33 cellular contexts compared by ENCODE assay signal in genomic region chr19:51081476-51081875, GRCh38. TPM values are rescaled to one million over a fixed set of nuclear protein-coding genes. Genes with fewer than 3 reads are reported as not detected.
A peak's percentile ranks its signal among the peaks of the same experiment; 100 is the strongest.
DNase-seq lines count a peak whose midpoint lies in the region; ATAC-seq, FAIRE-seq and TF ChIP-seq lines count a peak whose summit lies in the region.
"Had no signal": no experiment of that assay in that cellular context is flagged by ENCODE, and none has a peak within 500 bp of the region (broad histone marks: within the 10 kb centered on the region; RNA-seq: fewer than 3 reads in every experiment).

No MANE protein-coding gene starts in this region.

- H3K4me2 ChIP-seq in osteoblast (ENCODE audit: insufficient read depth, low read length) = no peak overlapping the region
- H3K4me2 ChIP-seq: BLaER1 had no signal

- H4K20me1 ChIP-seq in osteoblast (ENCODE audit: insufficient read depth, low read length) = no peaks in the 10 kb centered on the region

- no peak overlapping the region for H3K27ac ChIP-seq in kidney (ENCODE audit: low read depth in 2 of 2, low read length in 2 of 2)
- no peak overlapping the region for H3K27ac ChIP-seq in osteoblast (ENCODE audit: low read depth, low read length)
- no peak overlapping the region for H3K27ac ChIP-seq in uterus
- H3K27ac ChIP-seq: BLaER1 had no signal

- TF ChIP-seq CTCF in kidney (IDR thresholded peaks at IDR 0.05; ENCODE audit: borderline replicate concordance, extremely low read depth, insufficient read depth) (no peak), osteoblast (IDR thresholded peaks at IDR 0.05; ENCODE audit: extremely low read depth, low read depth, low read length) (no peak), uterus (IDR thresholded peaks at IDR 0.05) (no peak)

- no peak for FAIRE-seq in kidney (lab: Jason Lieb, UNC)
- FAIRE-seq: A204.1, GM12878, GM12892, GM18507 had no signal

- H3K4me3 ChIP-seq in kidney (ENCODE audit: low read length in 2 of 2) (no peak overlapping the region), osteoblast (ENCODE audit: insufficient read depth, low read length) (no peak overlapping the region), uterus (no peak overlapping the region)
- H3K4me3 ChIP-seq: BLaER1, GM12878 had no signal

- H3K27me3 ChIP-seq in osteoblast (ENCODE audit: insufficient read depth, low read length) (no peaks in the 10 kb centered on the region), uterus (no peaks in the 10 kb centered on the region)
- H3K27me3 ChIP-seq: BLaER1 had no signal

- H3K36me3 ChIP-seq in kidney (ENCODE audit: control insufficient read depth in 1 of 2, insufficient read depth in 2 of 2, low read length in 2 of 2) (no peaks in the 10 kb centered on the region), osteoblast (ENCODE audit: insufficient read depth, low read length) (no peaks in the 10 kb centered on the region), uterus (no peaks in the 10 kb centered on the region)
- H3K36me3 ChIP-seq: BE2C had no signal

- H3K79me2 ChIP-seq in osteoblast (ENCODE audit: insufficient read depth, low read length) = no peaks in the 10 kb centered on the region

- H3K36me3 Mint-ChIP-seq in T-helper 2 cell treated with Interferon-gamma antibody and Interleukin-4, amounts not matched to agents 5 μg/mL and 100 μg/mL, for 36 hours (ENCODE audit: low read depth) = no peaks in the 10 kb centered on the region
- H3K36me3 Mint-ChIP-seq: CD14-positive monocyte had no signal

- intact Hi-C loops in kidney (cut with DNase I) (no loop called here), uterus (cut with DNase I; ENCODE audit: low total_unique reads) (no loop called here)

- ATAC-seq in GM19397 (IDR thresholded peaks at IDR 0.05; ENCODE audit: unreplicated experiment) = no peak
- ATAC-seq: GM12878 had no signal

- DNase-seq in activated effector memory CD4-positive, alpha-beta T cell treated with anti-CD3 and anti-CD28 coated beads, Interleukin-2, amount 50 U/mL, for 16 hours = peak; percentile 25
- no peak for DNase-seq in activated effector memory CD4-positive, alpha-beta T cell treated with Interleukin-2 at 50 U/mL for 16 hours
- peak; percentile 34 for DNase-seq in kidney
- peak; percentile 60 for DNase-seq in mesenteric fat pad (ENCODE audit: low spot score)
- peak; percentile 84 for DNase-seq in osteoblast (ENCODE audit: insufficient read length, low spot score, missing footprints)
- no peak for DNase-seq in T-helper 2 cell treated with Interferon-gamma antibody and Interleukin-4, amounts not matched to agents 5 μg/mL and 100 μg/mL, for 36 hours (ENCODE audit: low spot score)
- no peak for DNase-seq in uterus
- DNase-seq: 8988T; ACHN; BE2C; C1 segment of cervical spinal cord; CD4-positive, alpha-beta memory T cell; CD4-positive, CD25-positive, alpha-beta regulatory T cell; CD8-positive, alpha-beta memory T cell; COR-L47; DMS 273 treated with DMSO at 0.1 percent for 48 hours; DMS153; DMS53; DMS79; DND-41; EL; GDM1 had no signal

- no peak overlapping the region for H2AFZ ChIP-seq in osteoblast (ENCODE audit: low read length)

- H3K4me1 ChIP-seq in kidney (ENCODE audit: control insufficient read depth in 1 of 2, insufficient read depth in 1 of 2, low read depth in 1 of 2, low read length in 2 of 2) (no peaks in the 10 kb centered on the region), osteoblast (ENCODE audit: insufficient read depth, low read length) (no peaks in the 10 kb centered on the region), uterus (no peaks in the 10 kb centered on the region)
- H3K4me1 ChIP-seq: BE2C had no signal

- TF ChIP-seq POLR2A in uterus (IDR thresholded peaks at IDR 0.05) = no peak

- no peak overlapping the region for H3K4me3 Mint-ChIP-seq in T-helper 2 cell treated with Interferon-gamma antibody and Interleukin-4, amounts not matched to agents 5 μg/mL and 100 μg/mL, for 36 hours
- H3K4me3 Mint-ChIP-seq: CD14-positive monocyte; CD4-positive, alpha-beta memory T cell; CD4-positive, CD25-positive, alpha-beta regulatory T cell; CD8-positive, alpha-beta memory T cell had no signal

- H3K27ac Mint-ChIP-seq in T-helper 2 cell treated with Interferon-gamma antibody and Interleukin-4, amounts not matched to agents 5 μg/mL and 100 μg/mL, for 36 hours = no peak overlapping the region
- H3K27ac Mint-ChIP-seq: CD4-positive, alpha-beta memory T cell; CD8-positive, alpha-beta memory T cell had no signal

- H3K9me3 ChIP-seq in kidney (ENCODE audit: control insufficient read depth in 1 of 2, low read length in 2 of 2) (no peaks in the 10 kb centered on the region), osteoblast (ENCODE audit: low read depth, low read length) (no peaks in the 10 kb centered on the region), uterus (no peaks in the 10 kb centered on the region)
- H3K9me3 ChIP-seq: BE2C, BLaER1 had no signal

- no peaks in the 10 kb centered on the region for H3K4me1 Mint-ChIP-seq in T-helper 2 cell treated with Interferon-gamma antibody and Interleukin-4, amounts not matched to agents 5 μg/mL and 100 μg/mL, for 36 hours (ENCODE audit: low read depth)
- H3K4me1 Mint-ChIP-seq: CD14-positive monocyte; CD4-positive, alpha-beta memory T cell; CD8-positive, alpha-beta memory T cell had no signal

- no peaks in the 10 kb centered on the region for H3K9me3 Mint-ChIP-seq in T-helper 2 cell treated with Interferon-gamma antibody and Interleukin-4, amounts not matched to agents 5 μg/mL and 100 μg/mL, for 36 hours
- H3K9me3 Mint-ChIP-seq: CD4-positive, alpha-beta memory T cell; CD8-positive, alpha-beta memory T cell had no signal

- no peak overlapping the region for H3K9ac ChIP-seq in kidney (ENCODE audit: low read length in 2 of 2)
- H3K9ac ChIP-seq: BLaER1 had no signal

- H3K27me3 Mint-ChIP-seq in T-helper 2 cell treated with Interferon-gamma antibody and Interleukin-4, amounts not matched to agents 5 μg/mL and 100 μg/mL, for 36 hours (ENCODE audit: low read depth) = no peaks in the 10 kb centered on the region

RNA-seq across cellular contexts. Expression of gene KLK14, which starts 1.2 kb away (rescaled TPM):
- 0.22 TPM for total RNA-seq in kidney
- polyA plus RNA-seq in kidney (ENCODE audit: insufficient read depth, low read depth, low replicate concordance) = not detected
- total RNA-seq in mesenteric fat pad = not detected
- not detected in 2 replicates for total RNA-seq in osteoblast
- total RNA-seq in uterus = under 1 TPM in 1 of 4 donors, not detected in 3; 0.76 TPM
- total RNA-seq: Daoy, G401, GM12878 had no signal
- polyA plus RNA-seq: AG04450; CD14-positive monocyte; CD4-positive, alpha-beta memory T cell; CD4-positive, CD25-positive, alpha-beta regulatory T cell; CD8-positive, alpha-beta memory T cell; GM12878 had no signal

RNA-seq across cellular contexts. Expression of gene KLK13, which starts 16.6 kb away (rescaled TPM):
- total RNA-seq in kidney (not detected), mesenteric fat pad (not detected), osteoblast (not detected in 2 replicates), uterus (not detected)
- not detected for polyA plus RNA-seq in kidney (ENCODE audit: insufficient read depth, low read depth, low replicate concordance)
- total RNA-seq: A673; CD4-positive, alpha-beta memory T cell; CD4-positive, CD25-positive, alpha-beta regulatory T cell; CD8-positive, alpha-beta memory T cell; Daoy; G401; GM12878 had no signal
- polyA plus RNA-seq: AG04450; CD14-positive monocyte; CD4-positive, alpha-beta memory T cell; CD4-positive, CD25-positive, alpha-beta regulatory T cell; CD8-positive, alpha-beta memory T cell; GM12878 had no signal

RNA-seq across cellular contexts. Expression of gene CTU1, which starts 26.7 kb away (rescaled TPM):
- total RNA-seq in kidney (8.4 TPM), mesenteric fat pad (10.0 TPM), osteoblast (4.1 and 4.3 TPM in 2 replicates), uterus (10 to 100 TPM in 1 of 4 donors, 1 to 10 TPM in 2, not detected in 1; 7.8 to 27.7 (median 8.4) TPM)
- polyA plus RNA-seq in kidney (ENCODE audit: insufficient read depth, low read depth, low replicate concordance) = 5.2 TPM

RNA-seq across cellular contexts. Expression of gene SIGLEC9, which starts 43.2 kb away (rescaled TPM):
- total RNA-seq in kidney (8.1 TPM), mesenteric fat pad (19.0 TPM), osteoblast (under 0.01 TPM in 1 of 2 replicates, not detected in the other), uterus (1 to 10 TPM in 3 of 4 donors, under 1 TPM in 1; 0.51 to 2.6 (median 1.7) TPM)
- polyA plus RNA-seq in kidney (ENCODE audit: insufficient read depth, low read depth, low replicate concordance) = 1.6 TPM
- total RNA-seq: A673, Daoy, G401, GM12878 had no signal
- polyA plus RNA-seq: AG04450 had no signal

RNA-seq across cellular contexts. Expression of gene KLK12, which starts 46.7 kb away (rescaled TPM):
- total RNA-seq in kidney = not detected
- not detected for polyA plus RNA-seq in kidney (ENCODE audit: insufficient read depth, low read depth, low replicate concordance)
- total RNA-seq in mesenteric fat pad = not detected
- not detected in 2 replicates for total RNA-seq in osteoblast
- not detected for total RNA-seq in uterus
- total RNA-seq: A673; CD4-positive, alpha-beta memory T cell; CD4-positive, CD25-positive, alpha-beta regulatory T cell; CD8-positive, alpha-beta memory T cell; Daoy; G401; GM12878 had no signal
- polyA plus RNA-seq: AG04450; CD14-positive monocyte; CD4-positive, alpha-beta memory T cell; CD4-positive, CD25-positive, alpha-beta regulatory T cell; CD8-positive, alpha-beta memory T cell; GM12878 had no signal

Comparison
In these comparisons a context has a peak if more than half of its experiments do, and no peak if none do; other contexts are left out.
1. DNase-seq: peak in activated effector memory CD4-positive, alpha-beta T cell treated with anti-CD3 and anti-CD28 coated beads, Interleukin-2, amount 50 U/mL, for 16 hours (single experiment), kidney (single experiment), mesenteric fat pad (single experiment) and osteoblast (single experiment); none in activated effector memory CD4-positive, alpha-beta T cell treated with Interleukin-2 at 50 U/mL for 16 hours (single experiment), T-helper 2 cell treated with Interferon-gamma antibody and Interleukin-4, amounts not matched to agents 5 μg/mL and 100 μg/mL, for 36 hours (single experiment) and uterus (0 of 2).